Comparison of ENCODE assay signal across 1 cellular context in the genomic region with DNA sequence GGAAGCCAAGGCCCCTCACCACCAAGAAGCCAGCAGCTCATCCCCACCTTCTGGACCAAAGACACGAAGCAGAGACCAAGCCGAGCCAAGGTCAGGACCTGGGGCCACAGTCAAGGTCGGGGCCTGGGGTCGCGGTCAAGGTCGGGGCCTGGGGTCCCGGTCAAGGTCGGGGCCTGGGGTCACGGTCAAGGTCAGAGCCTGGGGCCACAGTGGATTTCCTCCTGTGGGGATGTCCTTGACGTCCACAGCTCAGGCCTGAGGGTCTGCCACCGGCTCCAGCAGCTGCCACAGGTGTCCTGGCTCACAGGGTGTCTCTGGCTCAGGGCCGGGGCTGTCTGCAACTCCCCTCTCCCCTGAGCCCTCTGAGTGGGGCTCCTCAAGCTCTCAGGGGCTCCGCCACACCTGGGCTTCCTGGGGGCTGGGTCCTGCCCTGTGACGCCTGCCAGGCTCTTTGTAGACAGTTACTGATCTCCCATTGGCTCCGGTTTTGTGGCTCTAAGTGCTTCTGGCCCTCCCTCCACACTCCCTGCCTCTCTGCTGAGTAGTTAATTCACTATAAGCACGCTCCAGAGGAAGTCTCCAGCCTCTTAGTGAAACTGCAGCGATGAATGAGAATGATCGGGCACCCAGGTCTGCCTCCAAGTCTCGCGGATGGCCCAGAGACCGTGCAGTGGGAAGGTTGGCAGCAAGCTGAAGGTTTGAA.
A peak's percentile ranks its signal among the peaks of the same experiment; 100 is the strongest.
TF ChIP-seq lines count a peak whose summit lies in the region.

No MANE protein-coding gene starts in this region.

TF ChIP-seq in HepG2, 621 proteins besides CTCF, POLR2A, EP300 and RAD21 (continued from another document):
- TF ChIP-seq ZNF670 (CRISPR knock-in tag; IDR thresholded peaks at IDR 0.05; ENCODE audit: borderline replicate concordance) (0 out of 2 replicates have a peak, but pooled peaks have one; percentile 33), ZNF878 (CRISPR knock-in tag; IDR thresholded peaks at IDR 0.05) (no peak), NFKB2 (CRISPR knock-in tag; IDR thresholded peaks at IDR 0.05; ENCODE audit: borderline replicate concordance) (no peak), NR2F2 (IDR thresholded peaks at IDR 0.05; ENCODE audit: borderline replicate concordance, low read depth) (peak; percentile 73; the same call in 1 of the 2 replicates)
- TF ChIP-seq, protein P1, sequence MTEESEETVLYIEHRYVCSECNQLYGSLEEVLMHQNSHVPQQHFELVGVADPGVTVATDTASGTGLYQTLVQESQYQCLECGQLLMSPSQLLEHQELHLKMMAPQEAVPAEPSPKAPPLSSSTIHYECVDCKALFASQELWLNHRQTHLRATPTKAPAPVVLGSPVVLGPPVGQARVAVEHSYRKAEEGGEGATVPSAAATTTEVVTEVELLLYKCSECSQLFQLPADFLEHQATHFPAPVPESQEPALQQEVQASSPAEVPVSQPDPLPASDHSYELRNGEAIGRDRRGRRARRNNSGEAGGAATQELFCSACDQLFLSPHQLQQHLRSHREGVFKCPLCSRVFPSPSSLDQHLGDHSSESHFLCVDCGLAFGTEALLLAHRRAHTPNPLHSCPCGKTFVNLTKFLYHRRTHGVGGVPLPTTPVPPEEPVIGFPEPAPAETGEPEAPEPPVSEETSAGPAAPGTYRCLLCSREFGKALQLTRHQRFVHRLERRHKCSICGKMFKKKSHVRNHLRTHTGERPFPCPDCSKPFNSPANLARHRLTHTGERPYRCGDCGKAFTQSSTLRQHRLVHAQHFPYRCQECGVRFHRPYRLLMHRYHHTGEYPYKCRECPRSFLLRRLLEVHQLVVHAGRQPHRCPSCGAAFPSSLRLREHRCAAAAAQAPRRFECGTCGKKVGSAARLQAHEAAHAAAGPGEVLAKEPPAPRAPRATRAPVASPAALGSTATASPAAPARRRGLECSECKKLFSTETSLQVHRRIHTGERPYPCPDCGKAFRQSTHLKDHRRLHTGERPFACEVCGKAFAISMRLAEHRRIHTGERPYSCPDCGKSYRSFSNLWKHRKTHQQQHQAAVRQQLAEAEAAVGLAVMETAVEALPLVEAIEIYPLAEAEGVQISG (CRISPR knock-in tag; IDR thresholded peaks at IDR 0.05): no peak
- TF ChIP-seq, protein P2, sequence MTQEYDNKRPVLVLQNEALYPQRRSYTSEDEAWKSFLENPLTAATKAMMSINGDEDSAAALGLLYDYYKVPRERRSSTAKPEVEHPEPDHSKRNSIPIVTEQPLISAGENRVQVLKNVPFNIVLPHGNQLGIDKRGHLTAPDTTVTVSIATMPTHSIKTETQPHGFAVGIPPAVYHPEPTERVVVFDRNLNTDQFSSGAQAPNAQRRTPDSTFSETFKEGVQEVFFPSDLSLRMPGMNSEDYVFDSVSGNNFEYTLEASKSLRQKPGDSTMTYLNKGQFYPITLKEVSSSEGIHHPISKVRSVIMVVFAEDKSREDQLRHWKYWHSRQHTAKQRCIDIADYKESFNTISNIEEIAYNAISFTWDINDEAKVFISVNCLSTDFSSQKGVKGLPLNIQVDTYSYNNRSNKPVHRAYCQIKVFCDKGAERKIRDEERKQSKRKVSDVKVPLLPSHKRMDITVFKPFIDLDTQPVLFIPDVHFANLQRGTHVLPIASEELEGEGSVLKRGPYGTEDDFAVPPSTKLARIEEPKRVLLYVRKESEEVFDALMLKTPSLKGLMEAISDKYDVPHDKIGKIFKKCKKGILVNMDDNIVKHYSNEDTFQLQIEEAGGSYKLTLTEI (CRISPR knock-in tag; conservative IDR thresholded peaks at IDR 0.05): no peak
